In the genomic region with DNA sequence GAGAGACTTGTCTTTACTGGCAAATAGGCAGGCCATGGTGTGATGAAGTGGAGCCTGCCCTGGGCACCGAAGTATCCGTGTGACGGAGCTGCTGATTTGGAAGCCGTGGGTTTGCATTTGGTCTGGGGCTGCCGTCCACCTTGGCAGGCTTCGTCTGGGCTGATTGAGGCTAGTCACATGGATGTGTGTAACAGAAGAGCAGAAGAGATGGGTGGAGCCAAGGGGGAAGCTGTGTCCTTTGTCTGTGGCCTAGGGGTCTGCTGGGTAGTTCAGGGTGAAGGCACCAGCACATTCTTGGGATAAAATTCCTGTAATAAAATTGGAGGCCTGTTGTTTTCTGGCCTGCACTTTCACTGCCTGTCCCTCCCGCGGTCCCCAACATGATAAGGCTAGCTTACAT, we compare ENCODE assay signal across 23 cellular contexts.
"Had no signal": no experiment of that assay in that cellular context is flagged by ENCODE, and none has a peak within 500 bp of the region (broad histone marks: within the 10 kb centered on the region; RNA-seq: fewer than 3 reads in every experiment).

No MANE protein-coding gene starts in this region.

- H3K27me3 Mint-ChIP-seq: activated T-cell treated with anti-CD3 and anti-CD28 coated beads, Interleukin-2, amount 50 U/mL, for 24 hours; activated T-helper 17 cell treated with anti-CD3 and anti-CD28 coated beads, Interleukin-2, amount 50 U/mL, for 72 hours; naive thymus-derived CD4-positive, alpha-beta T cell; stimulated activated naive B cell treated with anti-CD40 and anti-IgM and Interleukin-4, amounts not matched to agents 10 μg/mL and 1 μg/mL and 100 μg/mL, for 72 hours; type B pancreatic cell had no signal

- ATAC-seq: activated naive CD4-positive, alpha-beta T cell treated with anti-CD3 and anti-CD28 coated beads, Interleukin-2, amount 50 U/mL, for 72 hours; activated T-helper 17 cell treated with anti-CD3 and anti-CD28 coated beads, Interleukin-2, amount 50 U/mL, for 72 hours; gastroesophageal sphincter; left lobe of liver; lower lobe of right lung; naive thymus-derived CD4-positive, alpha-beta T cell; right lobe of liver; stimulated activated naive B cell treated with anti-CD40 and anti-IgM and Interleukin-4, amounts not matched to agents 10 μg/mL and 1 μg/mL and 100 μg/mL, for 72 hours had no signal

- H3K27ac Mint-ChIP-seq: activated T-helper 17 cell treated with anti-CD3 and anti-CD28 coated beads, Interleukin-2, amount 50 U/mL, for 72 hours; stimulated activated naive B cell treated with anti-CD40 and anti-IgM and Interleukin-4, amounts not matched to agents 10 μg/mL and 1 μg/mL and 100 μg/mL, for 72 hours; type B pancreatic cell had no signal

- H3K9me3 ChIP-seq: breast epithelium, gastroesophageal sphincter, lower lobe of right lung, neutrophil, right lobe of liver, thoracic aorta, vagina had no signal

- H3K4me3 Mint-ChIP-seq: activated T-cell treated with anti-CD3 and anti-CD28 coated beads, Interleukin-2, amount 50 U/mL, for 24 hours; activated T-helper 17 cell treated with anti-CD3 and anti-CD28 coated beads, Interleukin-2, amount 50 U/mL, for 72 hours; naive thymus-derived CD4-positive, alpha-beta T cell; stimulated activated naive B cell treated with anti-CD40 and anti-IgM and Interleukin-4, amounts not matched to agents 10 μg/mL and 1 μg/mL and 100 μg/mL, for 72 hours; type B pancreatic cell had no signal

- H3K27ac ChIP-seq: breast epithelium, coronary artery, gastroesophageal sphincter, lower lobe of right lung, right lobe of liver, skin epidermis, thoracic aorta, vagina, WERI-Rb-1 had no signal

- H3K4me1 Mint-ChIP-seq: activated T-helper 17 cell treated with anti-CD3 and anti-CD28 coated beads, Interleukin-2, amount 50 U/mL, for 72 hours; stimulated activated naive B cell treated with anti-CD40 and anti-IgM and Interleukin-4, amounts not matched to agents 10 μg/mL and 1 μg/mL and 100 μg/mL, for 72 hours had no signal

- H3K4me1 ChIP-seq: breast epithelium, lower lobe of right lung, vagina had no signal

- H3K36me3 ChIP-seq: breast epithelium, WERI-Rb-1 had no signal

- H3K36me3 Mint-ChIP-seq: activated naive CD4-positive, alpha-beta T cell treated with anti-CD3 and anti-CD28 coated beads, Interleukin-2, amount 50 U/mL, for 72 hours had no signal

- H3K27me3 ChIP-seq: breast epithelium, gastroesophageal sphincter, neutrophil, right lobe of liver, vagina had no signal

- H3K4me3 ChIP-seq: breast epithelium, coronary artery, gastroesophageal sphincter, lower lobe of right lung, right lobe of liver, skin epidermis, thoracic aorta, vagina had no signal

- DNase-seq: activated CD8-positive, alpha-beta memory T cell treated with anti-CD3 and anti-CD28 coated beads for 24 hours; activated CD8-positive, alpha-beta memory T cell treated with anti-CD3 and anti-CD28 coated beads, Interleukin-2, amount 50 U/mL, for 4 hours; activated T-cell treated with anti-CD3 and anti-CD28 coated beads, Interleukin-2, amount 50 U/mL, for 24 hours; hypothalamus; lower lobe of right lung; mesendoderm; naive thymus-derived CD4-positive, alpha-beta T cell; right lobe of liver; stimulated activated CD4-positive, alpha-beta T cell treated with anti-CD3 and anti-CD28 coated beads, Interleukin-15, amount 100 ng/mL, for 24 hours; stimulated activated naive B cell treated with anti-CD40 and anti-IgM and Interleukin-4, amounts not matched to agents 10 μg/mL and 1 μg/mL and 100 μg/mL, for 72 hours; T-helper 2 cell; WERI-Rb-1 had no signal

- H3K9me3 Mint-ChIP-seq: activated naive CD4-positive, alpha-beta T cell treated with anti-CD3 and anti-CD28 coated beads, Interleukin-2, amount 50 U/mL, for 72 hours; activated T-cell treated with anti-CD3 and anti-CD28 coated beads, Interleukin-2, amount 50 U/mL, for 24 hours; activated T-helper 17 cell treated with anti-CD3 and anti-CD28 coated beads, Interleukin-2, amount 50 U/mL, for 72 hours; naive thymus-derived CD4-positive, alpha-beta T cell; stimulated activated naive B cell treated with anti-CD40 and anti-IgM and Interleukin-4, amounts not matched to agents 10 μg/mL and 1 μg/mL and 100 μg/mL, for 72 hours; type B pancreatic cell had no signal
